8 cellular contexts compared by ENCODE assay signal in genomic region chr7:30289634-30290033, GRCh38. TPM values are rescaled to one million over a fixed set of nuclear protein-coding genes. Genes with fewer than 3 reads are reported as not detected.
A peak's percentile ranks its signal among the peaks of the same experiment; 100 is the strongest.
DNase-seq lines count a peak whose midpoint lies in the region; ATAC-seq, FAIRE-seq and TF ChIP-seq lines count a peak whose summit lies in the region.
"Not testable (repeated sequence)": the region's sequence is repeated elsewhere in the genome, so short reads cannot be mapped to it uniquely, and the experiment has no call there.

No MANE protein-coding gene starts in this region.

- H3K4me2 ChIP-seq in A549 (peak overlapping the region; percentile 99), Karpas-422 (ENCODE audit: low read depth, low read length, poor library complexity, severe bottlenecking) (peak overlapping the region; percentile 96), GM12878 (ENCODE audit: control insufficient read depth, insufficient read depth) (peak overlapping the region; percentile 33; the same call in 1 of the 2 replicates)

- not testable (repeated sequence) for TF ChIP-seq POLR2A in A549 (IDR thresholded peaks at IDR 0.05; ENCODE audit: low read length); GM12878 (IDR thresholded peaks at IDR 0.05; ENCODE audit: low read depth, low read length)

- H3K4me1 ChIP-seq in A549, result peaks cover 45% of the 10 kb centered on the region
- H3K4me1 ChIP-seq in Karpas-422 (ENCODE audit: low read length), result peaks cover 60% of the 10 kb centered on the region
- not testable (repeated sequence) for H3K4me1 ChIP-seq in GM12878 (ENCODE audit: control insufficient read depth, insufficient read depth, low read length)
- H3K4me1 ChIP-seq in neutrophil (ENCODE audit: control insufficient read depth in 1 of 2, insufficient read depth in 1 of 2, low read depth in 1 of 2, low read length in 1 of 2), result peaks cover 25 to 38% of the 10 kb centered on the region in 2 experiments

- RAD21 ChIA-PET in GM12878 (lab: Charles Lee; ENCODE audit: unreplicated experiment), result interaction anchor here (1.1 to 2.4 kb wide), 3 partner anchors 23 to 63 kb away, joined by 3 to 14 read pairs (median 3); no protein-coding TSS in a partner anchor

- POLR2A ChIA-PET in A549 (lab: Yijun Ruan, JAX); T-cell (lab: Charles Lee); GM12878 (lab: Charles Lee): not testable (repeated sequence)
- POLR2A ChIA-PET in activated CD8-positive, alpha-beta T cell treated with anti-CD3 and anti-CD28 coated beads, Interleukin-2, amount 10 ng/mL, durations not matched to agents 7 days and 5 days (lab: Charles Lee), result interaction anchor here (1.9 kb wide), 1 partner anchor 33 kb away, joined by 6 read pairs; no protein-coding TSS in a partner anchor

- not testable (repeated sequence) for H3K9me3 Mint-ChIP-seq in T-cell
- H3K9me3 Mint-ChIP-seq in activated CD8-positive, alpha-beta T cell treated with anti-CD3 and anti-CD28 coated beads, Interleukin-2, amount 10 ng/mL, durations not matched to agents 7 days and 5 days (ENCODE audit: insufficient read depth), result peaks cover 15% of the 10 kb centered on the region
- peaks cover 9 to 14% (median 13%) of the 10 kb centered on the region in 6 donors for H3K9me3 Mint-ChIP-seq in immature natural killer cell

- H3K36me3 Mint-ChIP-seq in T-cell, result peaks cover 25% of the 10 kb centered on the region
- H3K36me3 Mint-ChIP-seq in activated CD8-positive, alpha-beta T cell treated with anti-CD3 and anti-CD28 coated beads, Interleukin-2, amount 10 ng/mL, durations not matched to agents 7 days and 5 days (ENCODE audit: low read depth), result peaks cover 45% of the 10 kb centered on the region
- H3K36me3 Mint-ChIP-seq in immature natural killer cell, result peaks cover 7 to 10% (median 7%) of the 10 kb centered on the region in 3 donors

- SMC1A ChIA-PET in GM12878 (lab: Charles Lee; ENCODE audit: uncharacterized antibody, unreplicated experiment), result interaction anchor here (0.6 to 4.9 kb wide), 8 partner anchors 12 to 112 kb away, joined by 3 to 28 read pairs (median 6); no protein-coding TSS in a partner anchor

- not testable (repeated sequence) for H3K27me3 ChIP-seq in Karpas-422 (ENCODE audit: low read length); GM12878 (replicated peaks in 1 of 2; ENCODE audit: control insufficient read depth in 2 of 2, insufficient read depth in 2 of 2, low read length in 1 of 2); neutrophil

- peaks cover 91% of the 10 kb centered on the region for H3K79me2 ChIP-seq in Karpas-422 (ENCODE audit: low read length)
- peaks cover 34% of the 10 kb centered on the region for H3K79me2 ChIP-seq in GM12878 (ENCODE audit: control insufficient read depth, insufficient read depth, low read length)

- H3K9me3 ChIP-seq in A549; Karpas-422 (ENCODE audit: low read length); GM12878 (replicated peaks; ENCODE audit: control insufficient read depth, insufficient read depth, low read length); neutrophil: not testable (repeated sequence)

- not testable (repeated sequence) for H3K36me3 ChIP-seq in Karpas-422 (ENCODE audit: insufficient read depth, low read length); GM12878 (ENCODE audit: control insufficient read depth in 2 of 2, insufficient read depth in 2 of 2, low read length in 1 of 2); neutrophil

- not testable (repeated sequence) for H3K27me3 Mint-ChIP-seq in T-cell; activated CD8-positive, alpha-beta T cell treated with anti-CD3 and anti-CD28 coated beads, Interleukin-2, amount 10 ng/mL, durations not matched to agents 7 days and 5 days (ENCODE audit: low read depth)
- peaks cover 5 to 14% (median 9%) of the 10 kb centered on the region in 3 donors for H3K27me3 Mint-ChIP-seq in immature natural killer cell (ENCODE audit: low read depth in 3 of 3)

- not testable (repeated sequence) for ATAC-seq in A549; T-cell (replicated peaks in 1 of 4); activated CD8-positive, alpha-beta T cell treated with anti-CD3 and anti-CD28 coated beads, Interleukin-2, amount 10 ng/mL, durations not matched to agents 7 days and 5 days; GM12878

- not testable (repeated sequence) for TF ChIP-seq RAD21 in A549 (conservative IDR thresholded peaks at IDR 0.05 in 1 of 2, IDR thresholded peaks at IDR 0.05 in 1 of 2); GM12878 (IDR thresholded peaks at IDR 0.05; ENCODE audit: insufficient read depth, low read depth, low read length)

- not testable (repeated sequence) for H3K9ac ChIP-seq in Karpas-422 (ENCODE audit: low read length); GM12878 (ENCODE audit: control insufficient read depth, insufficient read depth, low read length)

- H3K27ac Mint-ChIP-seq in T-cell (peak overlapping the region; percentile 9 to 10), immature natural killer cell (peak overlapping the region in 5 of 6 donors; percentile 4 to 73 (median 27))
- H3K27ac Mint-ChIP-seq in activated CD8-positive, alpha-beta T cell treated with anti-CD3 and anti-CD28 coated beads, Interleukin-2, amount 10 ng/mL, durations not matched to agents 7 days and 5 days, result peak overlapping the region; percentile 11

- in situ Hi-C loops in Caki2 (cut with HindIII; ENCODE audit: low pct_unique_long_range_greater_than_20kb, low sequenced_read_pairs); GM12878 (cut with MboI): not testable (repeated sequence)

- not testable (repeated sequence) for FAIRE-seq in A549 (lab: Jason Lieb, UNC); GM12878 (lab: Jason Lieb, UNC)

- not testable (repeated sequence) for DNase-seq in A549 (ENCODE audit: low read depth in 1 of 2, low spot score in 1 of 2); Karpas-422; T-cell; activated CD8-positive, alpha-beta T cell treated with anti-CD3 and anti-CD28 coated beads, Interleukin-2, amount 10 ng/mL, durations not matched to agents 7 days and 5 days; GM12878 (ENCODE audit: low read depth, low spot score); immature natural killer cell
- DNase-seq in Caki2 (ENCODE audit: low read depth), result peak; percentile 34

- not testable (repeated sequence) for H3K27ac ChIP-seq in A549; Karpas-422 (ENCODE audit: low read length); GM12878 (ENCODE audit: control insufficient read depth, insufficient read depth)
- peak overlapping the region; percentile 52 for H3K27ac ChIP-seq in neutrophil

- CTCF ChIA-PET in A549 (lab: Yijun Ruan, JAX); T-cell (lab: Charles Lee); activated CD8-positive, alpha-beta T cell treated with anti-CD3 and anti-CD28 coated beads, Interleukin-2, amount 10 ng/mL, durations not matched to agents 7 days and 5 days (lab: Charles Lee): not testable (repeated sequence)
- CTCF ChIA-PET in GM12878 (lab: Yijun Ruan, JAX), result interaction anchor here (1.9 kb wide), 1 partner anchor 58 kb away, joined by 4 read pairs; no protein-coding TSS in a partner anchor

- not testable (repeated sequence) for TF ChIP-seq CTCF in A549 (IDR thresholded peaks at IDR 0.05); GM12878 (IDR thresholded peaks at IDR 0.05 in 2 of 3, conservative IDR thresholded peaks at IDR 0.05 in 1 of 3; ENCODE audit: control insufficient read depth in 2 of 3, extremely low read depth in 1 of 3, insufficient read depth in 1 of 3, low read depth in 3 of 3, low read length in 3 of 3); neutrophil (IDR thresholded peaks at IDR 0.05)

- not testable (repeated sequence) for H3K4me3 ChIP-seq in A549; Karpas-422 (ENCODE audit: low read length); GM12878; neutrophil (ENCODE audit: low read depth in 1 of 2, low read length in 1 of 2)

- H3K4me1 Mint-ChIP-seq in T-cell (peaks cover 71 to 76% (median 76%) of the 10 kb centered on the region in 3 donors), immature natural killer cell (peaks cover 69 to 86% of the 10 kb centered on the region in 2 donors)
- H3K4me1 Mint-ChIP-seq in activated CD8-positive, alpha-beta T cell treated with anti-CD3 and anti-CD28 coated beads, Interleukin-2, amount 10 ng/mL, durations not matched to agents 7 days and 5 days (ENCODE audit: low read depth), result peaks cover 58% of the 10 kb centered on the region

- H3K4me3 Mint-ChIP-seq in T-cell, result peak overlapping the region; percentile 42 to 63 (median 56)
- not testable (repeated sequence) for H3K4me3 Mint-ChIP-seq in activated CD8-positive, alpha-beta T cell treated with anti-CD3 and anti-CD28 coated beads, Interleukin-2, amount 10 ng/mL, durations not matched to agents 7 days and 5 days
- peak overlapping the region in 4 of 5 donors; percentile 8 to 58 (median 56) for H3K4me3 Mint-ChIP-seq in immature natural killer cell

- WGBS in A549 (ENCODE audit: missing lambda C conversion rate), result 53% methylated on average over 2 of the region's 2 CpGs
- WGBS in GM12878 (ENCODE audit: insufficient coverage, insufficient replicate concordance, low lambda C conversion rate, missing lambda C conversion rate), result 94% methylated on average over 2 of the region's 2 CpGs

- peaks cover 30% of the 10 kb centered on the region for H4K20me1 ChIP-seq in Karpas-422 (ENCODE audit: insufficient read depth, low read depth, low read length)
- not testable (repeated sequence) for H4K20me1 ChIP-seq in GM12878 (ENCODE audit: control insufficient read depth, insufficient read depth)

- TF ChIP-seq EP300 in A549 (IDR thresholded peaks at IDR 0.05); GM12878 (IDR thresholded peaks at IDR 0.05; ENCODE audit: borderline replicate concordance in 1 of 2, control insufficient read depth in 1 of 2, low read depth in 2 of 2, low read length in 2 of 2): not testable (repeated sequence)

- BruUV-seq in GM12878 (replicated peaks; lab: Mats Ljungman, UMichigan), result not testable (repeated sequence)

- H3K9me2 ChIP-seq in Karpas-422 (replicated peaks; ENCODE audit: insufficient read depth, low read length), result not testable (repeated sequence)

- intact Hi-C loops in GM12878 (cut with micrococcal nuclease; ENCODE audit: unreplicated experiment), result loop anchor here (10.0 kb wide), 1 partner anchor 155 kb away; no protein-coding TSS in a partner anchor

- not testable (repeated sequence) for H2AFZ ChIP-seq in Karpas-422 (ENCODE audit: low read length); GM12878 (ENCODE audit: control insufficient read depth, low read depth, low read length)

RNA-seq across cellular contexts. Expression of gene ZNRF2, which starts 5.2 kb away (rescaled TPM):
- 8.8 and 11.4 TPM in 2 replicates for polyA plus RNA-seq in A549 (2011; rRNA removed)
- polyA plus RNA-seq in A549 (2012; cell fraction: cytosol; rRNA removed), result 3.3 and 5.1 TPM in 2 replicates
- 3.2 and 3.7 TPM in 2 replicates for polyA plus RNA-seq in A549 (2012; cell fraction: nucleus; rRNA removed)
- 4.8 to 6.0 TPM (median 5.9 TPM) in 3 replicates for polyA plus RNA-seq in A549 (2017; fragmentation: RNase III; extraction: RNeasy Plus Mini Kit Qiagen cat#74134 plus additional on column Dnase treatment)
- polyA minus RNA-seq in A549 (2011; rRNA and poly(A)+ RNA removed), result 2.1 and 3.2 TPM in 2 replicates
- 19.3 and 20.3 TPM in 2 replicates for total RNA-seq in Caki2 (2014; rRNA removed; shearing (Covaris generic); ENCODE audit: low replicate concordance)
- total RNA-seq in Karpas-422 (2014; rRNA removed; shearing (Covaris generic); ENCODE audit: low replicate concordance), result 43.0 and 45.3 TPM in 2 replicates
- total RNA-seq in T-cell, result 10 to 100 TPM; 22.4 to 38.4 (median 30.8) TPM
- 10 to 100 TPM; 15.1 to 15.2 TPM for total RNA-seq in activated CD8-positive, alpha-beta T cell treated with anti-CD3 and anti-CD28 coated beads, Interleukin-2, amount 10 ng/mL, durations not matched to agents 7 days and 5 days
- total RNA-seq in GM12878 (2013; cell fraction: nucleolus; rRNA removed), result 35.6 and 39.6 TPM in 2 replicates
- total RNA-seq in GM12878 (2014; rRNA removed), result 20.1 and 20.4 TPM in 2 replicates
- 10.2 and 11.8 TPM in 2 replicates for total RNA-seq in GM12878 (2014; rRNA removed; fragmentation: Illumina TruSeq; extraction: Trizol)
- 16.1 and 16.8 TPM in 2 replicates for total RNA-seq in GM12878 (2021)
- 2.0 TPM for polyA plus RNA-seq in GM12878 (2011; ENCODE audit: low read depth)
- polyA plus RNA-seq in GM12878 (2011; rRNA removed), result 9.3 and 15.3 TPM in 2 replicates
- 3.2 and 3.8 TPM in 2 replicates for polyA plus RNA-seq in GM12878 (2011; cell fraction: cytosol; rRNA removed)
- polyA plus RNA-seq in GM12878 (2011; cell fraction: nucleus; rRNA removed), result 4.7 and 4.9 TPM in 2 replicates
- polyA plus RNA-seq in GM12878 (2012), result 5.0 and 5.9 TPM in 2 replicates
- 10.5 and 12.9 TPM in 2 replicates for polyA plus RNA-seq in GM12878 (2014; fragmentation: Illumina TruSeq; extraction: Trizol)
- 1 to 10 TPM; 3.1 to 4.0 TPM for polyA plus RNA-seq in GM12878 (2014; fragmentation: Nextera tagmentation; extraction: Ambion mirVana)
- 9.6 and 9.7 TPM in 2 replicates for polyA plus RNA-seq in GM12878 (2014; rRNA removed)
- 1 to 10 TPM; 1.2 to 1.6 TPM for polyA plus RNA-seq in GM12878 (2016; fragmentation: Nextera tagmentation; extraction: Ambion mirVana)
- polyA minus RNA-seq in GM12878 (2011; rRNA and poly(A)+ RNA removed), result 5.7 and 8.9 TPM in 2 replicates
- 4.8 and 4.9 TPM in 2 replicates for polyA minus RNA-seq in GM12878 (2011; cell fraction: cytosol; rRNA and poly(A)+ RNA removed)
- 19.3 and 41.0 TPM in 2 replicates for polyA minus RNA-seq in GM12878 (2011; cell fraction: nucleus; rRNA and poly(A)+ RNA removed)
- 1 to 10 TPM; 1.9 to 3.7 (median 3.1) TPM for polyA plus RNA-seq in immature natural killer cell

Comparison
In these comparisons a context has a peak if more than half of its experiments do, and no peak if none do; other contexts are left out.
1. H3K4me2 ChIP-seq: peak in every context shown above with its lines; median percentile 99 in A549; 96 in Karpas-422; 33 in GM12878.